In genomic region chr15:77346637-77347036, GRCh38 we compare ENCODE assay signal across 23 cellular contexts.
DNase-seq lines count a peak whose midpoint lies in the region; ATAC-seq, FAIRE-seq and TF ChIP-seq lines count a peak whose summit lies in the region.
"Had no signal": no experiment of that assay in that cellular context is flagged by ENCODE, and none has a peak within 500 bp of the region (broad histone marks: within the 10 kb centered on the region; RNA-seq: fewer than 3 reads in every experiment).

No MANE protein-coding gene starts in this region.

- H3K27ac ChIP-seq in HepG2 (ENCODE audit: extremely low read length, insufficient read depth, low read length) (no peak overlapping the region), right lobe of liver (no peak overlapping the region)
- H3K27ac ChIP-seq: esophagus squamous epithelium, thyroid gland, VCaP had no signal

- H4K20me1 ChIP-seq in HepG2 (ENCODE audit: insufficient read depth, low read length): no peaks in the 10 kb centered on the region

- no peak for TF ChIP-seq RAD21 in HepG2 (CRISPR knock-in tag; IDR thresholded peaks at IDR 0.05)

- H3K9ac ChIP-seq in HepG2 (ENCODE audit: insufficient read depth, low read depth, low read length): no peak overlapping the region

- H3K36me3 ChIP-seq in HepG2 (replicated peaks in 1 of 2; ENCODE audit: control insufficient read depth in 1 of 2, insufficient read depth in 2 of 2, low read length in 2 of 2) (no peaks in the 10 kb centered on the region), right lobe of liver (no peaks in the 10 kb centered on the region)
- H3K36me3 ChIP-seq: esophagus squamous epithelium, gastrocnemius medialis, HAP-1, thyroid gland had no signal

- no peak for TF ChIP-seq POLR2A in HepG2 (IDR thresholded peaks at IDR 0.05; ENCODE audit: insufficient read depth in 1 of 2, low read depth in 2 of 2, low read length in 2 of 2)
- no peak for TF ChIP-seq POLR2A in right lobe of liver (IDR thresholded peaks at IDR 0.05)

- H3K9me3 ChIP-seq in HepG2 (ENCODE audit: low read length) (no peaks in the 10 kb centered on the region), right lobe of liver (no peaks in the 10 kb centered on the region)
- H3K9me3 ChIP-seq: esophagus squamous epithelium, gastrocnemius medialis, thyroid gland had no signal

- H3K4me3 ChIP-seq in HepG2 (replicated peaks in 1 of 3; ENCODE audit: insufficient read depth in 1 of 3, low read depth in 2 of 3, low read length in 3 of 3) (no peak overlapping the region), right lobe of liver (no peak overlapping the region)
- H3K4me3 ChIP-seq: esophagus squamous epithelium, gastrocnemius medialis, GM12878, HAP-1, thyroid gland had no signal

- ATAC-seq in HepG2: no peak; the same call in 2 of the 3 replicates
- no peak for ATAC-seq in right lobe of liver
- no peak for ATAC-seq in HG03378 (IDR thresholded peaks at IDR 0.05; ENCODE audit: unreplicated experiment)
- ATAC-seq: CD8-positive, alpha-beta T cell; effector memory CD8-positive, alpha-beta T cell; GM12878 had no signal

- H3K4me1 ChIP-seq in HepG2 (ENCODE audit: insufficient read depth, low read length): peaks cover 12% of the 10 kb centered on the region
- no peaks in the 10 kb centered on the region for H3K4me1 ChIP-seq in right lobe of liver
- H3K4me1 ChIP-seq: esophagus squamous epithelium, HAP-1, thyroid gland had no signal

- H3K27me3 ChIP-seq in HepG2 (ENCODE audit: control insufficient read depth in 1 of 2, insufficient read depth in 2 of 2, low read length in 2 of 2) (no peaks in the 10 kb centered on the region), right lobe of liver (no peaks in the 10 kb centered on the region)
- H3K27me3 ChIP-seq: esophagus squamous epithelium, gastrocnemius medialis, thyroid gland had no signal

- TF ChIP-seq EP300 in HepG2 (IDR thresholded peaks at IDR 0.05; ENCODE audit: low read depth in 2 of 2, low read length in 2 of 2) (no peak), HepG2 (CRISPR knock-in tag; IDR thresholded peaks at IDR 0.05; ENCODE audit: borderline replicate concordance) (no peak)

- in situ Hi-C loops in HepG2 (cut with HindIII; ENCODE audit: extremely low pct_ligation_motif_present, low pct_unique_long_range_greater_than_20kb): no loop called here

- FAIRE-seq in HepG2 (lab: Jason Lieb, UNC): no peak
- FAIRE-seq: colon, GM12878 had no signal

- WGBS in HepG2 (ENCODE audit: low lambda C conversion rate): 65% methylated on average over 2 of the region's 2 CpGs
- WGBS in right lobe of liver (ENCODE audit: insufficient coverage, low coverage, low lambda C conversion rate, missing lambda C conversion rate): 87% methylated on average over 2 of the region's 2 CpGs

- BruUV-seq in HepG2 (replicated peaks; lab: Mats Ljungman, UMichigan): no TSS peak

- CTCF ChIA-PET in HepG2 (lab: Yijun Ruan, JAX; ENCODE audit: low intra/inter-chr PET ratio, low total read pairs): no interaction called here

- POLR2A ChIA-PET in HepG2 (lab: Yijun Ruan, JAX): no interaction called here

- intact Hi-C loops in HepG2 (cut with micrococcal nuclease; ENCODE audit: unreplicated experiment): no loop called here
- intact Hi-C loops in right lobe of liver (cut with DNase I): no loop called here
- intact Hi-C loops in head of caudate nucleus (cut with DNase I): no loop called here

- peak; percentile 6 for DNase-seq in HepG2 (ENCODE audit: low spot score)
- no peak for DNase-seq in right lobe of liver
- DNase-seq in NCI-H1417 treated with DMSO at 0.1 percent for 48 hours (lab: John Stamatoyannopoulos, UW): peak; percentile 91
- peak; percentile 8 for DNase-seq in SW480 (ENCODE audit: low spot score)
- no peak for DNase-seq in NOMO-1 (lab: John Stamatoyannopoulos, UW; ENCODE audit: unreplicated experiment in 2 of 2)
- no peak for DNase-seq in head of caudate nucleus
- DNase-seq: activated CD8-positive, alpha-beta memory T cell treated with anti-CD3 and anti-CD28 coated beads, Interleukin-2, amount 50 U/mL, for 4 hours; CD8-positive, alpha-beta T cell; DND-41; effector memory CD8-positive, alpha-beta T cell; esophagus squamous epithelium; gastrocnemius medialis; Kasumi-1; NCI-H345; RPMI8226; stimulated activated CD4-positive, alpha-beta T cell treated with anti-CD3 and anti-CD28 coated beads, Interleukin-4, amount 100 ng/mL, for 24 hours; stimulated activated naive CD4-positive, alpha-beta T cell treated with Interleukin-2 at 50 U/mL for 16 hours; thyroid gland had no signal

- H3K79me2 ChIP-seq in HepG2 (ENCODE audit: insufficient read depth, low read length): no peaks in the 10 kb centered on the region

- TF ChIP-seq CTCF in HepG2 (CRISPR knock-in tag; IDR thresholded peaks at IDR 0.05): no peak
- no peak for TF ChIP-seq CTCF in right lobe of liver (IDR thresholded peaks at IDR 0.05)

- no peak overlapping the region for H2AFZ ChIP-seq in HepG2 (ENCODE audit: low read length)

- H3K4me2 ChIP-seq in HepG2 (ENCODE audit: low read depth, low read length): no peak overlapping the region

TF ChIP-seq in HepG2, 621 proteins besides CTCF, POLR2A, EP300 and RAD21:
- TF ChIP-seq SOX13 (IDR thresholded peaks at IDR 0.05) (no peak), SOX13 (CRISPR knock-in tag; conservative IDR thresholded peaks at IDR 0.05 in 1 of 2, IDR thresholded peaks at IDR 0.05 in 1 of 2) (peak in 1 of 2 experiments; percentile 34; a peak in 1 of 4 replicates)
- TF ChIP-seq, protein P1, sequence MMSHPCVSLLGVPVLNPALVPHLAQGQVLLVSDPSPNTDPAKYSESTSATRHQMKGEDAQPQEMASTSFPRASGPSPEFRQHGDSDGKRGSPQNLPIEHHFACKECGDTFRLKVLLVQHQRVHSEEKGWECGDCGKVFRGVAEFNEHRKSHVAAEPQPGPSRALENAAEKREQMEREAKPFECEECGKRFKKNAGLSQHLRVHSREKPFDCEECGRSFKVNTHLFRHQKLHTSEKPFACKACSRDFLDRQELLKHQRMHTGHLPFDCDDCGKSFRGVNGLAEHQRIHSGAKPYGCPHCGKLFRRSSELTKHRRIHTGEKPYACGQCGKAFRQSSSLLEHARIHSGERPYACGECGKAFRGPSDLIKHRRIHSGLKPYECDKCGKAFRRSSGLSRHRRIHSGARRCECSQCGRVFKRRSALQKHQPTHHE (CRISPR knock-in tag; IDR thresholded peaks at IDR 0.05; ENCODE audit: borderline replicate concordance): no peak

Comparison
In these comparisons a context has a peak if more than half of its experiments do, and no peak if none do; other contexts are left out.
1. DNase-seq: peak in HepG2 (single experiment), NCI-H1417 treated with DMSO at 0.1 percent for 48 hours (single experiment) and SW480 (single experiment); none in right lobe of liver (0 of 3), NOMO-1 (0 of 2) and head of caudate nucleus (0 of 42).